In the genomic region with DNA sequence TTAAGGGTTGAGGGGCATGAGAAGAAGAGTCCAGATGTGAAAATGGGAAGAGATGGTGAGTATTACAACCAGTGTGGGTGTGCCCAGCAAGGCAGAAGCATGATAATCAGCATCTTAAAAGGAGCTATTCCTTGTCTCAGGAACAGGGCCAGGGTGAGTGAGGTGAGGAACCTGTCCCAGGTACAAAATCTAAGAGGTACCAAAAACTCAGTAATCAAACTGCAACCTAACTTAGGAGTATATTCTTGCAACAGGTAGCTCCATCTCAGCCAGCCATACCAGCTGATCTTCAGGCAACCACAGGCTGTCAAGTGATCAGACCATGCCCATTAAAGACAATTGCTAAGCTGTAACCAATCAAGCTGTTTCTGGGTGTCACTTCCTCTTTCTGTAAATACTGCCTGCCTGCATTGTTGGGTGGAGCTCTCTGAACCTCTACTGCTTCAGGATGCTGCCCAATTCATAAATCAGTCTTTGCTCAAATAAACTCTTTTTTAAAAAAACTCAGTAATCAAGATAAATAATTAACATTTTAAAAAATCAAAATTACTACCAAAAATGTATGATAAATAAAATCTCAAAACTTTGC, we compare ENCODE assay signal across 1 cellular context.
TF ChIP-seq lines count a peak whose summit lies in the region.

No MANE protein-coding gene starts in this region.

TF ChIP-seq in K562, 482 proteins besides CTCF, POLR2A, EP300 and RAD21 (continued from another document):
- TF ChIP-seq, protein P1, sequence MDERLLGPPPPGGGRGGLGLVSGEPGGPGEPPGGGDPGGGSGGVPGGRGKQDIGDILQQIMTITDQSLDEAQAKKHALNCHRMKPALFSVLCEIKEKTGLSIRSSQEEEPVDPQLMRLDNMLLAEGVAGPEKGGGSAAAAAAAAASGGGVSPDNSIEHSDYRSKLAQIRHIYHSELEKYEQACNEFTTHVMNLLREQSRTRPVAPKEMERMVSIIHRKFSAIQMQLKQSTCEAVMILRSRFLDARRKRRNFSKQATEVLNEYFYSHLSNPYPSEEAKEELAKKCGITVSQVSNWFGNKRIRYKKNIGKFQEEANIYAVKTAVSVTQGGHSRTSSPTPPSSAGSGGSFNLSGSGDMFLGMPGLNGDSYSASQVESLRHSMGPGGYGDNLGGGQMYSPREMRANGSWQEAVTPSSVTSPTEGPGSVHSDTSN (CRISPR knock-in tag; IDR thresholded peaks at IDR 0.05; ENCODE audit: low read depth), result no peak
- TF ChIP-seq, protein P1 (tag; conservative IDR thresholded peaks at IDR 0.05; ENCODE audit: low read depth), result peak; percentile 43
- TF ChIP-seq MAFK (IDR thresholded peaks at IDR 0.05; ENCODE audit: low read length), result 0 out of 2 replicates have a peak, but pooled peaks have one; percentile 15
- TF ChIP-seq ATF3 (IDR thresholded peaks at IDR 0.05), result no peak
- 0 out of 2 replicates have a peak, but pooled peaks have one; percentile 26 for TF ChIP-seq ATF3 (CRISPR knock-in tag; conservative IDR thresholded peaks at IDR 0.05)
- TF ChIP-seq, protein P2, sequence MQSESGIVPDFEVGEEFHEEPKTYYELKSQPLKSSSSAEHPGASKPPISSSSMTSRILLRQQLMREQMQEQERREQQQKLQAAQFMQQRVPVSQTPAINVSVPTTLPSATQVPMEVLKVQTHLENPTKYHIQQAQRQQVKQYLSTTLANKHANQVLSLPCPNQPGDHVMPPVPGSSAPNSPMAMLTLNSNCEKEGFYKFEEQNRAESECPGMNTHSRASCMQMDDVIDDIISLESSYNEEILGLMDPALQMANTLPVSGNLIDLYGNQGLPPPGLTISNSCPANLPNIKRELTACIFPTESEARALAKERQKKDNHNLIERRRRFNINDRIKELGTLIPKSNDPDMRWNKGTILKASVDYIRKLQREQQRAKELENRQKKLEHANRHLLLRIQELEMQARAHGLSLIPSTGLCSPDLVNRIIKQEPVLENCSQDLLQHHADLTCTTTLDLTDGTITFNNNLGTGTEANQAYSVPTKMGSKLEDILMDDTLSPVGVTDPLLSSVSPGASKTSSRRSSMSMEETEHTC (IDR thresholded peaks at IDR 0.05), result 0 out of 2 replicates have a peak, but pooled peaks have one; percentile 16
- TF ChIP-seq TGIF2 (CRISPR knock-in tag; IDR thresholded peaks at IDR 0.05), result no peak
- TF ChIP-seq ID3 (CRISPR knock-in tag; IDR thresholded peaks at IDR 0.05), result no peak
- TF ChIP-seq ID3 (tag; IDR thresholded peaks at IDR 0.05), result 0 out of 2 replicates have a peak, but pooled peaks have one; percentile 37
- peak; percentile 93 for TF ChIP-seq ZNF766 (CRISPR knock-in tag; conservative IDR thresholded peaks at IDR 0.05)
- no peak for TF ChIP-seq EGR1 (conservative IDR thresholded peaks at IDR 0.05)
- peak; percentile 99 for TF ChIP-seq SPI1 (IDR thresholded peaks at IDR 0.05; ENCODE audit: borderline replicate concordance, low read depth, low read length)
- TF ChIP-seq L3MBTL2 (IDR thresholded peaks at IDR 0.05), result peak; percentile 31; the same call in 1 of the 2 replicates
- TF ChIP-seq E2F5 (CRISPR knock-in tag; IDR thresholded peaks at IDR 0.05), result 0 out of 2 replicates have a peak, but pooled peaks have one; percentile 50
- TF ChIP-seq, protein P3, sequence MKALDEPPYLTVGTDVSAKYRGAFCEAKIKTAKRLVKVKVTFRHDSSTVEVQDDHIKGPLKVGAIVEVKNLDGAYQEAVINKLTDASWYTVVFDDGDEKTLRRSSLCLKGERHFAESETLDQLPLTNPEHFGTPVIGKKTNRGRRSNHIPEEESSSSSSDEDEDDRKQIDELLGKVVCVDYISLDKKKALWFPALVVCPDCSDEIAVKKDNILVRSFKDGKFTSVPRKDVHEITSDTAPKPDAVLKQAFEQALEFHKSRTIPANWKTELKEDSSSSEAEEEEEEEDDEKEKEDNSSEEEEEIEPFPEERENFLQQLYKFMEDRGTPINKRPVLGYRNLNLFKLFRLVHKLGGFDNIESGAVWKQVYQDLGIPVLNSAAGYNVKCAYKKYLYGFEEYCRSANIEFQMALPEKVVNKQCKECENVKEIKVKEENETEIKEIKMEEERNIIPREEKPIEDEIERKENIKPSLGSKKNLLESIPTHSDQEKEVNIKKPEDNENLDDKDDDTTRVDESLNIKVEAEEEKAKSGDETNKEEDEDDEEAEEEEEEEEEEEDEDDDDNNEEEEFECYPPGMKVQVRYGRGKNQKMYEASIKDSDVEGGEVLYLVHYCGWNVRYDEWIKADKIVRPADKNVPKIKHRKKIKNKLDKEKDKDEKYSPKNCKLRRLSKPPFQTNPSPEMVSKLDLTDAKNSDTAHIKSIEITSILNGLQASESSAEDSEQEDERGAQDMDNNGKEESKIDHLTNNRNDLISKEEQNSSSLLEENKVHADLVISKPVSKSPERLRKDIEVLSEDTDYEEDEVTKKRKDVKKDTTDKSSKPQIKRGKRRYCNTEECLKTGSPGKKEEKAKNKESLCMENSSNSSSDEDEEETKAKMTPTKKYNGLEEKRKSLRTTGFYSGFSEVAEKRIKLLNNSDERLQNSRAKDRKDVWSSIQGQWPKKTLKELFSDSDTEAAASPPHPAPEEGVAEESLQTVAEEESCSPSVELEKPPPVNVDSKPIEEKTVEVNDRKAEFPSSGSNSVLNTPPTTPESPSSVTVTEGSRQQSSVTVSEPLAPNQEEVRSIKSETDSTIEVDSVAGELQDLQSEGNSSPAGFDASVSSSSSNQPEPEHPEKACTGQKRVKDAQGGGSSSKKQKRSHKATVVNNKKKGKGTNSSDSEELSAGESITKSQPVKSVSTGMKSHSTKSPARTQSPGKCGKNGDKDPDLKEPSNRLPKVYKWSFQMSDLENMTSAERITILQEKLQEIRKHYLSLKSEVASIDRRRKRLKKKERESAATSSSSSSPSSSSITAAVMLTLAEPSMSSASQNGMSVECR (CRISPR knock-in tag; IDR thresholded peaks at IDR 0.05), result 0 out of 2 replicates have a peak, but pooled peaks have one; percentile 50
- TF ChIP-seq, protein P4, sequence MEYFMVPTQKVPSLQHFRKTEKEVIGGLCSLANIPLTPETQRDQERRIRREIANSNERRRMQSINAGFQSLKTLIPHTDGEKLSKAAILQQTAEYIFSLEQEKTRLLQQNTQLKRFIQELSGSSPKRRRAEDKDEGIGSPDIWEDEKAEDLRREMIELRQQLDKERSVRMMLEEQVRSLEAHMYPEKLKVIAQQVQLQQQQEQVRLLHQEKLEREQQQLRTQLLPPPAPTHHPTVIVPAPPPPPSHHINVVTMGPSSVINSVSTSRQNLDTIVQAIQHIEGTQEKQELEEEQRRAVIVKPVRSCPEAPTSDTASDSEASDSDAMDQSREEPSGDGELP (CRISPR knock-in tag; IDR thresholded peaks at IDR 0.05; ENCODE audit: borderline replicate concordance), result peak; percentile 54
- TF ChIP-seq, protein P5, sequence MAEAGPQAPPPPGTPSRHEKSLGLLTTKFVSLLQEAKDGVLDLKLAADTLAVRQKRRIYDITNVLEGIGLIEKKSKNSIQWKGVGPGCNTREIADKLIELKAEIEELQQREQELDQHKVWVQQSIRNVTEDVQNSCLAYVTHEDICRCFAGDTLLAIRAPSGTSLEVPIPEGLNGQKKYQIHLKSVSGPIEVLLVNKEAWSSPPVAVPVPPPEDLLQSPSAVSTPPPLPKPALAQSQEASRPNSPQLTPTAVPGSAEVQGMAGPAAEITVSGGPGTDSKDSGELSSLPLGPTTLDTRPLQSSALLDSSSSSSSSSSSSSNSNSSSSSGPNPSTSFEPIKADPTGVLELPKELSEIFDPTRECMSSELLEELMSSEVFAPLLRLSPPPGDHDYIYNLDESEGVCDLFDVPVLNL (CRISPR knock-in tag; IDR thresholded peaks at IDR 0.05; ENCODE audit: low read depth), result 0 out of 2 replicates have a peak, but pooled peaks have one; percentile 39
- TF ChIP-seq SOX6 (IDR thresholded peaks at IDR 0.05), result peak; percentile 28; the same call in 1 of the 2 replicates
- no peak for TF ChIP-seq ELK1 (CRISPR knock-in tag; IDR thresholded peaks at IDR 0.05)
- TF ChIP-seq MEIS2 (IDR thresholded peaks at IDR 0.05; ENCODE audit: partially characterized antibody), result peak; percentile 53
- TF ChIP-seq, protein P6, sequence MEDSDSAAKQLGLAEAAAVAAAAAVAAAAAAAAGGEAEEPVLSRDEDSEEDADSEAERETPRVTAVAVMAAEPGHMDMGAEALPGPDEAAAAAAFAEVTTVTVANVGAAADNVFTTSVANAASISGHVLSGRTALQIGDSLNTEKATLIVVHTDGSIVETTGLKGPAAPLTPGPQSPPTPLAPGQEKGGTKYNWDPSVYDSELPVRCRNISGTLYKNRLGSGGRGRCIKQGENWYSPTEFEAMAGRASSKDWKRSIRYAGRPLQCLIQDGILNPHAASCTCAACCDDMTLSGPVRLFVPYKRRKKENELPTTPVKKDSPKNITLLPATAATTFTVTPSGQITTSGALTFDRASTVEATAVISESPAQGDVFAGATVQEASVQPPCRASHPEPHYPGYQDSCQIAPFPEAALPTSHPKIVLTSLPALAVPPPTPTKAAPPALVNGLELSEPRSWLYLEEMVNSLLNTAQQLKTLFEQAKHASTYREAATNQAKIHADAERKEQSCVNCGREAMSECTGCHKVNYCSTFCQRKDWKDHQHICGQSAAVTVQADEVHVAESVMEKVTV (CRISPR knock-in tag; IDR thresholded peaks at IDR 0.05), result no peak
- TF ChIP-seq, protein P7, sequence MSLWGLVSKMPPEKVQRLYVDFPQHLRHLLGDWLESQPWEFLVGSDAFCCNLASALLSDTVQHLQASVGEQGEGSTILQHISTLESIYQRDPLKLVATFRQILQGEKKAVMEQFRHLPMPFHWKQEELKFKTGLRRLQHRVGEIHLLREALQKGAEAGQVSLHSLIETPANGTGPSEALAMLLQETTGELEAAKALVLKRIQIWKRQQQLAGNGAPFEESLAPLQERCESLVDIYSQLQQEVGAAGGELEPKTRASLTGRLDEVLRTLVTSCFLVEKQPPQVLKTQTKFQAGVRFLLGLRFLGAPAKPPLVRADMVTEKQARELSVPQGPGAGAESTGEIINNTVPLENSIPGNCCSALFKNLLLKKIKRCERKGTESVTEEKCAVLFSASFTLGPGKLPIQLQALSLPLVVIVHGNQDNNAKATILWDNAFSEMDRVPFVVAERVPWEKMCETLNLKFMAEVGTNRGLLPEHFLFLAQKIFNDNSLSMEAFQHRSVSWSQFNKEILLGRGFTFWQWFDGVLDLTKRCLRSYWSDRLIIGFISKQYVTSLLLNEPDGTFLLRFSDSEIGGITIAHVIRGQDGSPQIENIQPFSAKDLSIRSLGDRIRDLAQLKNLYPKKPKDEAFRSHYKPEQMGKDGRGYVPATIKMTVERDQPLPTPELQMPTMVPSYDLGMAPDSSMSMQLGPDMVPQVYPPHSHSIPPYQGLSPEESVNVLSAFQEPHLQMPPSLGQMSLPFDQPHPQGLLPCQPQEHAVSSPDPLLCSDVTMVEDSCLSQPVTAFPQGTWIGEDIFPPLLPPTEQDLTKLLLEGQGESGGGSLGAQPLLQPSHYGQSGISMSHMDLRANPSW (CRISPR knock-in tag; IDR thresholded peaks at IDR 0.05), result 0 out of 2 replicates have a peak, but pooled peaks have one; percentile 50
